Comparison of ENCODE assay signal across 24 cellular contexts in the genomic region with DNA sequence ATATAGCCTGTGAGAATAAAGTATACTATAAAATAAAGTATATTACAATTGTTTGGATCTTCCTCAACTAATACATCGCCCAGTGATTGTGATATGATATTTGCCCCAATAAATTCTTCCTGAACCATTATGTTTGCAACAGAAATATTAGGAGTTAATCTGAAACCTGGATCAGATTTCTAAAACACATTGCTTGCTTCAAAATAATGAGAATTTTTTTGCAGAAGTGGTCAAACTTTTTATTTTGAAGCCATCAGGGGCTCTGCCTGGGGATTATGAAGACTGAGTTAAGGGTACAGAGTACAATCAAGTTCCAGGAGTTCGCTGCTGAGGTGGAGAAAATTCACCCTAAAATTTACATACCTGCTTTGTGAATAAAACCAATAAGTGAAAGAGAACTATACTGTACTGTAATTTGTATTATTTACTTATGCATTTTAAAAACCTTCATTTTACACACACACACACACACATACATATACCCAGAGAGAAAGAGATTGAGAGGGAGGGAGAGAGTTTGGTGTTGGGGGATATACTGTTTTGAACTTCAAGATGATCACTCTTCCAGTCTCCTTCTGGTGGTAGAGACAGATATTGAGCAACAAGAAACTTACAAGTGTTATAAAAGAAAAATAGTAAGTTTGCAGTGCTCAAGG.
"Had no signal": no experiment of that assay in that cellular context is flagged by ENCODE, and none has a peak within 500 bp of the region (broad histone marks: within the 10 kb centered on the region; RNA-seq: fewer than 3 reads in every experiment).

No MANE protein-coding gene starts in this region.

- H2AFZ ChIP-seq: PC-9 had no signal

- H3K27ac Mint-ChIP-seq: activated CD4-positive, alpha-beta T cell treated with anti-CD3 and anti-CD28 coated beads for 36 hours; activated CD4-positive, alpha-beta T cell treated with anti-CD3 and anti-CD28 coated beads, Interleukin-2, amount 10 ng/mL, durations not matched to agents 7 days and 5 days; activated CD8-positive, alpha-beta T cell treated with anti-CD3 and anti-CD28 coated beads, Interleukin-2, amount 10 ng/mL, durations not matched to agents 7 days and 5 days; activated naive CD4-positive, alpha-beta T cell treated with anti-CD3 and anti-CD28 coated beads, Interleukin-2, amount 50 U/mL, for 24 hours; activated T-cell treated with anti-CD3 and anti-CD28 coated beads, Interleukin-2, amount 50 U/mL, for 24 hours; activated T-helper 2 cell treated with anti-CD3 and anti-CD28 coated beads, Interferon-gamma antibody, Interleukin-2, Interleukin-4, amounts not matched to agents 10 μg/mL and 5 μg/mL and 100 μg/mL, durations not matched to agents 14 hours and 24 hours and 36 hours; WTC11 had no signal

- H3K4me2 ChIP-seq: KMS-11, PC-9 had no signal

- H3K4me3 Mint-ChIP-seq: activated CD4-positive, alpha-beta T cell treated with anti-CD3 and anti-CD28 coated beads for 36 hours; activated CD4-positive, alpha-beta T cell treated with anti-CD3 and anti-CD28 coated beads, Interleukin-2, amount 10 ng/mL, durations not matched to agents 7 days and 5 days; activated CD8-positive, alpha-beta T cell treated with anti-CD3 and anti-CD28 coated beads, Interleukin-2, amount 10 ng/mL, durations not matched to agents 7 days and 5 days; activated naive CD4-positive, alpha-beta T cell treated with anti-CD3 and anti-CD28 coated beads, Interleukin-2, amount 50 U/mL, for 24 hours; activated T-cell treated with anti-CD3 and anti-CD28 coated beads, Interleukin-2, amount 50 U/mL, for 24 hours; brain; WTC11 had no signal

- H3K9ac ChIP-seq: KMS-11 had no signal

- H3K36me3 Mint-ChIP-seq: activated naive CD4-positive, alpha-beta T cell treated with anti-CD3 and anti-CD28 coated beads, Interleukin-2, amount 50 U/mL, for 24 hours; brain; WTC11 had no signal

- DNase-seq: activated CD4-positive, alpha-beta T cell treated with anti-CD3 and anti-CD28 coated beads for 36 hours; activated CD4-positive, alpha-beta T cell treated with anti-CD3 and anti-CD28 coated beads, Interleukin-2, amount 10 ng/mL, durations not matched to agents 7 days and 5 days; activated CD4-positive, alpha-beta T cell treated with anti-CD3 and anti-CD28 coated beads, Interleukin-2, amount 50 U/mL, for 48 hours; activated CD8-positive, alpha-beta T cell treated with anti-CD3 and anti-CD28 coated beads, Interleukin-2, amount 10 ng/mL, durations not matched to agents 7 days and 5 days; activated gamma-delta T cell; activated naive CD4-positive, alpha-beta T cell treated with Interleukin-2 at 50 U/mL for 16 hours; activated T-cell treated with anti-CD3 and anti-CD28 coated beads, Interleukin-2, amount 50 U/mL, for 24 hours; central memory CD4-positive, alpha-beta T cell; MM.1S; NCI-H1092 treated with DMSO at 0.1 percent for 48 hours; NCI-H2107; NCI-H2171; NCI-H510A; NK-92 treated with Interleukin-12 subunit alpha and Interleukin-12 subunit beta, amount 100 ng/mL, for 24 hours; PC-9; SIG-M5; T1000 had no signal

- H3K4me3 ChIP-seq: PC-9 had no signal

- FAIRE-seq: TTC549 had no signal

- H3K27me3 Mint-ChIP-seq: activated CD4-positive, alpha-beta T cell treated with anti-CD3 and anti-CD28 coated beads, Interleukin-2, amount 10 ng/mL, durations not matched to agents 7 days and 5 days; brain had no signal

- H3K9me3 Mint-ChIP-seq: activated CD4-positive, alpha-beta T cell treated with anti-CD3 and anti-CD28 coated beads, Interleukin-2, amount 10 ng/mL, durations not matched to agents 7 days and 5 days; activated naive CD4-positive, alpha-beta T cell treated with anti-CD3 and anti-CD28 coated beads, Interleukin-2, amount 50 U/mL, for 24 hours; activated T-cell treated with anti-CD3 and anti-CD28 coated beads, Interleukin-2, amount 50 U/mL, for 24 hours; activated T-helper 2 cell treated with anti-CD3 and anti-CD28 coated beads, Interferon-gamma antibody, Interleukin-2, Interleukin-4, amounts not matched to agents 10 μg/mL and 5 μg/mL and 100 μg/mL, durations not matched to agents 14 hours and 24 hours and 36 hours; brain; WTC11 had no signal

- H3K4me1 Mint-ChIP-seq: activated CD4-positive, alpha-beta T cell treated with anti-CD3 and anti-CD28 coated beads for 36 hours; activated CD4-positive, alpha-beta T cell treated with anti-CD3 and anti-CD28 coated beads, Interleukin-2, amount 10 ng/mL, durations not matched to agents 7 days and 5 days; activated naive CD4-positive, alpha-beta T cell treated with anti-CD3 and anti-CD28 coated beads, Interleukin-2, amount 50 U/mL, for 24 hours; WTC11 had no signal

- H3K27ac ChIP-seq: KMS-11, PC-9, RWPE1 had no signal

- ATAC-seq: activated CD8-positive, alpha-beta T cell treated with anti-CD3 and anti-CD28 coated beads, Interleukin-2, amount 10 ng/mL, durations not matched to agents 7 days and 5 days had no signal
